In the genomic region with DNA sequence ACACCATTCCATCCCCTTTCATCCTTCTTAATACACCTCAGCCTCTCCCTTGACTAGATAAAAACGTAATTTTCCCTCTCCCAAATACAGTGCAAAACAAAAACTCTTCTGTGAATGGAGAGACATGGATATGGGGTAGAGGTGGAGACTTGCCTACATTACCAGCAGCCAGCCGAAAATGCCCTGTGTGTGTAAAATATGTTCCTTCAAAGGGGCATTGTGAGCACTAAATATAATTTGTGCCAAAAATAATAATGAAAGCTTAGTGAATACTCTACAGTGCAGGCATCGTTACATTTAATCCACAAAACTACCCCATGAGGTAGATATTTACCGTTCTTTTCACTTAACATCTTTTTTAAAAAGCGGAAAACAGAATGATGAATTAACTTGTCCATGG, we compare ENCODE assay signal across 10 cellular contexts. TPM values are rescaled to one million over a fixed set of nuclear protein-coding genes. Genes with fewer than 3 reads are reported as not detected.
DNase-seq lines count a peak whose midpoint lies in the region; ATAC-seq and TF ChIP-seq lines count a peak whose summit lies in the region.
"Had no signal": no experiment of that assay in that cellular context is flagged by ENCODE, and none has a peak within 500 bp of the region (broad histone marks: within the 10 kb centered on the region; RNA-seq: fewer than 3 reads in every experiment).

No MANE protein-coding gene starts in this region.

- DNase-seq in GM06990 (ENCODE audit: extremely low read depth, insufficient read length) (no peak), RWPE2 (ENCODE audit: low spot score) (no peak), fibroblast of mammary gland (ENCODE audit: low read depth) (no peak), sigmoid colon (no peak), hippocampal formation (lab: John Stamatoyannopoulos, UW) (no peak), retina (no peak), NCI-H524 (lab: John Stamatoyannopoulos, UW) (no peak), NCI-H2029 (lab: John Stamatoyannopoulos, UW) (no peak)
- DNase-seq: KBM-7, kidney glomerular epithelial cell had no signal

- WGBS in sigmoid colon, 2 donors = 14 to 46% methylated on average over 5 of the region's 5 CpGs

- no peak for TF ChIP-seq EP300 in sigmoid colon (IDR thresholded peaks at IDR 0.05)

- H3K4me1 ChIP-seq in RWPE2 (ENCODE audit: insufficient read depth, poor library complexity, severe bottlenecking) (peaks cover 23% of the 10 kb centered on the region), sigmoid colon (peaks cover 0 to 27% (median 20%) of the 10 kb centered on the region in 4 donors)

- intact Hi-C loops in sigmoid colon (cut with DNase I) = loop anchor here (5.0 to 10.0 kb wide), 2 partner anchors 283 to 626 kb away; a partner anchor contains a TSS

- H3K27me3 ChIP-seq in GM06990 (replicated peaks; ENCODE audit: control insufficient read depth, insufficient read depth, low read length) = no peaks in the 10 kb centered on the region
- H3K27me3 ChIP-seq in RWPE2 (ENCODE audit: insufficient read depth, poor library complexity, severe bottlenecking) = no peaks in the 10 kb centered on the region
- no peaks in the 10 kb centered on the region for H3K27me3 ChIP-seq in sigmoid colon

- H3K9me3 ChIP-seq in RWPE2 (ENCODE audit: severe bottlenecking) (peaks cover 4% of the 10 kb centered on the region), sigmoid colon (peaks cover 0 to 12% (median 0%) of the 10 kb centered on the region in 4 donors)

- H3K36me3 ChIP-seq in GM06990 (ENCODE audit: control insufficient read depth, insufficient read depth, low read length) (no peaks in the 10 kb centered on the region), RWPE2 (ENCODE audit: low read depth) (peaks cover 26% of the 10 kb centered on the region), sigmoid colon (no peaks in the 10 kb centered on the region)

- TF ChIP-seq POLR2A in sigmoid colon (IDR thresholded peaks at IDR 0.05) = no peak

- TF ChIP-seq CTCF in GM06990 (IDR thresholded peaks at IDR 0.05; ENCODE audit: insufficient read depth, low read length, poor library complexity, severe bottlenecking) (no peak), RWPE2 (IDR thresholded peaks at IDR 0.05; ENCODE audit: poor library complexity, severe bottlenecking) (no peak), fibroblast of mammary gland (conservative IDR thresholded peaks at IDR 0.05; ENCODE audit: control insufficient read depth, insufficient read depth, low read depth, low read length) (no peak), sigmoid colon (IDR thresholded peaks at IDR 0.05) (no peak)

- peak overlapping the region; percentile 63 for H3K4me3 ChIP-seq in GM06990 (replicated peaks; ENCODE audit: low read depth, low read length)
- H3K4me3 ChIP-seq in RWPE2 (ENCODE audit: severe bottlenecking) = peak overlapping the region; percentile 57
- peak overlapping the region; percentile 79 for H3K4me3 ChIP-seq in fibroblast of mammary gland (ENCODE audit: control insufficient read depth, low read depth, low read length)
- H3K4me3 ChIP-seq in sigmoid colon = peak overlapping the region; percentile 50 to 81 (median 72)

- H3K27ac ChIP-seq in RWPE2 (ENCODE audit: poor library complexity, severe bottlenecking) = peak overlapping the region; percentile 89
- H3K27ac ChIP-seq in sigmoid colon = peak overlapping the region; percentile 84 to 98 (median 91)

- ATAC-seq in RWPE2 (ENCODE audit: low read depth) = no peak

RNA-seq across cellular contexts. Expression of a gene that starts 1.0 kb away (rescaled TPM):
- total RNA-seq in sigmoid colon = 10 to 100 TPM; 23.0 to 97.2 (median 37.8) TPM
- polyA plus RNA-seq in sigmoid colon = 10 to 100 TPM in 1 of 3 donors, 1 to 10 TPM in 2; 8.4 to 18.0 (median 8.6) TPM

RNA-seq across cellular contexts. Expression of a gene that starts 43.3 kb away (rescaled TPM):
- 1 to 10 TPM; 1.9 to 9.4 (median 3.3) TPM for total RNA-seq in sigmoid colon
- 1 to 10 TPM in 1 of 3 donors, under 1 TPM in 1, not detected in 1; 0.46 to 1.1 TPM for polyA plus RNA-seq in sigmoid colon
